In the genomic region with DNA sequence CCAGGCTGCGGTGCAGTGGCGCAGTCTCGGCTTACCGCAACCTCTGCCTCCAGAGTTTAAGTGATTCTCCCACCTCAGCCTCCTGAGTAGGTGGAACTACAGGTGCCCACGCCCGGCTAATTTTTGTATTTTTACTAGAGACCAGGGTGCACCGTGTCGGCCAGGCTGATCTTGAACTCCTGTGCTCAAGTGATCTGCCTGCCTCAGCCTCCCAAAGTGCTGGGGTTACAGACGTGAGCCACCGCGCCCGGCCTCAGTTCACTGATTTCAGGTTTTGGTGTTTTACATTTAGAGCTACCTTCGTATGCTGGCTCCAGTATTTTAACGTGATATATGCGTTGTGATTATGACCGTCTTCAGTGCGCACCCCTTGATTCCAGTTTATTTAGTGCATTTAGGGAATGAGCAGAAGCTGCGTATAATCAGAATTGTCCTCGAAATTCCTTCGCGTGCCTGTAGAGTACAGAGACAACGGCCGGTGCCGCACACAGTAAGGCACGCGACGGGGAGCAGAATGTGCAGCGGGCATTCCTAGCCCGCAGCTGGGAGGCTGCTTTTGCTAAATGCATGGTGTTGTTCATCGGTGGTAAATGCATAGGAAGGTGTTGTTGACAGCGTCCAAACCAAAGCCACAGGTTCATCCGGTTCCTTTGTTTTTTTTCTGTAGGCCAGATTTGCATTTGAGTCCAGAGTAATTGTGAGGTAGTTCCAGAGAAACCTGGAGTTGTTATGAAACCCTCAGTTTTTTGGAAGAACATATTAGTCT, we compare ENCODE assay signal across 16 cellular contexts.
"Had no signal": no experiment of that assay in that cellular context is flagged by ENCODE, and none has a peak within 500 bp of the region (broad histone marks: within the 10 kb centered on the region; RNA-seq: fewer than 3 reads in every experiment).

No MANE protein-coding gene starts in this region.

- H3K4me3 ChIP-seq: esophagus squamous epithelium, thoracic aorta had no signal

- H3K27ac ChIP-seq: esophagus squamous epithelium, thoracic aorta had no signal

- ATAC-seq: naive thymus-derived CD4-positive, alpha-beta T cell; stimulated activated naive CD8-positive, alpha-beta T cell treated with anti-CD3 and anti-CD28 coated beads, Interleukin-15, amount 100 ng/mL, for 72 hours had no signal

- DNase-seq: activated CD4-positive, alpha-beta T cell treated with anti-CD3 and anti-CD28 coated beads, Interleukin-2, amount 50 U/mL, for 1 hour; activated T-cell treated with anti-CD3 and anti-CD28 coated beads, Interleukin-2, amount 50 U/mL, for 1 hour; amniotic stem cell; cerebellar nuclear complex; esophagus squamous epithelium; foreskin fibroblast; glutamatergic neuron; kidney glomerular epithelial cell; mammary epithelial cell; naive thymus-derived CD4-positive, alpha-beta T cell; stimulated activated CD4-positive, alpha-beta T cell treated with anti-CD3 and anti-CD28 coated beads, Interleukin-4, amount 100 ng/mL, for 1 hour; stimulated activated CD8-positive, alpha-beta memory T cell treated with anti-CD3 and anti-CD28 coated beads, Interleukin-4, amount 100 ng/mL, for 48 hours; stimulated activated naive CD8-positive, alpha-beta T cell treated with anti-CD3 and anti-CD28 coated beads, Interleukin-15, amount 100 ng/mL, for 72 hours had no signal

- H3K9me3 ChIP-seq: esophagus squamous epithelium, thoracic aorta had no signal

- H3K4me3 Mint-ChIP-seq: activated naive CD4-positive, alpha-beta T cell treated with anti-CD3 and anti-CD28 coated beads, Interleukin-2, amount 50 U/mL, for 24 hours; brain; naive thymus-derived CD4-positive, alpha-beta T cell; stimulated activated naive CD8-positive, alpha-beta T cell treated with anti-CD3 and anti-CD28 coated beads, Interleukin-15, amount 100 ng/mL, for 72 hours had no signal

- H3K27me3 ChIP-seq: esophagus squamous epithelium had no signal

- H3K9me3 Mint-ChIP-seq: activated naive CD4-positive, alpha-beta T cell treated with anti-CD3 and anti-CD28 coated beads, Interleukin-2, amount 50 U/mL, for 24 hours; brain; naive thymus-derived CD4-positive, alpha-beta T cell; stimulated activated naive CD8-positive, alpha-beta T cell treated with anti-CD3 and anti-CD28 coated beads, Interleukin-15, amount 100 ng/mL, for 72 hours had no signal

- H3K27ac Mint-ChIP-seq: activated naive CD4-positive, alpha-beta T cell treated with anti-CD3 and anti-CD28 coated beads, Interleukin-2, amount 50 U/mL, for 24 hours had no signal

- H3K27me3 Mint-ChIP-seq: activated naive CD4-positive, alpha-beta T cell treated with anti-CD3 and anti-CD28 coated beads, Interleukin-2, amount 50 U/mL, for 24 hours; brain; naive thymus-derived CD4-positive, alpha-beta T cell; stimulated activated naive CD8-positive, alpha-beta T cell treated with anti-CD3 and anti-CD28 coated beads, Interleukin-15, amount 100 ng/mL, for 72 hours had no signal

- H3K4me1 Mint-ChIP-seq: activated naive CD4-positive, alpha-beta T cell treated with anti-CD3 and anti-CD28 coated beads, Interleukin-2, amount 50 U/mL, for 24 hours; brain; stimulated activated naive CD8-positive, alpha-beta T cell treated with anti-CD3 and anti-CD28 coated beads, Interleukin-15, amount 100 ng/mL, for 72 hours had no signal
